In genomic region chr7:100087055-100087750, GRCh38 we compare ENCODE assay signal across 10 cellular contexts. TPM values are rescaled to one million over a fixed set of nuclear protein-coding genes. Genes with fewer than 3 reads are reported as not detected.
A peak's percentile ranks its signal among the peaks of the same experiment; 100 is the strongest.
DNase-seq lines count a peak whose midpoint lies in the region; ATAC-seq and TF ChIP-seq lines count a peak whose summit lies in the region.
"Had no signal": no experiment of that assay in that cellular context is flagged by ENCODE, and none has a peak within 500 bp of the region (broad histone marks: within the 10 kb centered on the region; RNA-seq: fewer than 3 reads in every experiment).

No MANE protein-coding gene starts in this region.

- H3K27ac Mint-ChIP-seq in activated CD8-positive, alpha-beta T cell treated with anti-CD3 and anti-CD28 coated beads for 36 hours: peak overlapping the region; percentile 6

- in situ Hi-C loops in transverse colon (cut with MboI; ENCODE audit: low pct_ligation_motif_present in 1 of 4, low pct_unique_long_range_greater_than_20kb in 1 of 4, low sequenced_read_pairs in 3 of 4): no loop called here

- no peaks in the 10 kb centered on the region for H3K9me2 ChIP-seq in hepatocyte (replicated peaks; ENCODE audit: insufficient read depth)

- POLR2A ChIA-PET in activated CD8-positive, alpha-beta T cell treated with anti-CD3 and anti-CD28 coated beads for 36 hours (lab: Charles Lee): interaction anchor here (0.9 to 1.5 kb wide), 3 partner anchors 8 to 31 kb away, joined by 4 to 14 read pairs (median 6); partner anchors contain the start of genes AP4M1 and MCM7

- TF ChIP-seq CTCF in activated CD8-positive, alpha-beta T cell treated with anti-CD3 and anti-CD28 coated beads for 36 hours (IDR thresholded peaks at IDR 0.05): no peak
- no peak for TF ChIP-seq CTCF in hepatocyte (IDR thresholded peaks at IDR 0.05; ENCODE audit: poor library complexity)
- no peak for TF ChIP-seq CTCF in transverse colon (IDR thresholded peaks at IDR 0.05)

- H3K27ac ChIP-seq in hepatocyte (peak overlapping the region; percentile 91), transverse colon (peak overlapping the region; percentile 89 to 93 (median 92))

- H3K27me3 Mint-ChIP-seq in activated T-cell treated with anti-CD3 and anti-CD28 coated beads, Interleukin-2, amount 50 U/mL, for 4 hours (ENCODE audit: low read depth): no peaks in the 10 kb centered on the region
- H3K27me3 Mint-ChIP-seq in activated CD8-positive, alpha-beta T cell treated with anti-CD3 and anti-CD28 coated beads for 36 hours: no peaks in the 10 kb centered on the region

- peak overlapping the region; percentile 30 for H3K4me2 ChIP-seq in hepatocyte

- DNase-seq in activated T-cell treated with anti-CD3 and anti-CD28 coated beads, Interleukin-2, amount 50 U/mL, for 4 hours: no peak
- no peak for DNase-seq in activated T-cell treated with anti-CD3 and anti-CD28 coated beads, Interleukin-2, amount 50 U/mL, for 1 hour
- no peak for DNase-seq in activated CD8-positive, alpha-beta T cell treated with anti-CD3 and anti-CD28 coated beads for 36 hours
- DNase-seq in hepatocyte (ENCODE audit: low spot score) (peak; percentile 68), transverse colon (no peak), GM19238 (ENCODE audit: insufficient read length, low spot score) (no peak), NCI-H1694 (lab: John Stamatoyannopoulos, UW) (no peak)
- DNase-seq: activated CD4-positive, alpha-beta T cell treated with anti-CD3 and anti-CD28 coated beads for 48 hours; NCI-H1092 had no signal

- ATAC-seq in activated T-cell treated with anti-CD3 and anti-CD28 coated beads, Interleukin-2, amount 50 U/mL, for 4 hours: no peak
- ATAC-seq in activated CD8-positive, alpha-beta T cell treated with anti-CD3 and anti-CD28 coated beads for 36 hours: no peak
- no peak for ATAC-seq in esophagus mucosa

- H3K9me3 Mint-ChIP-seq in activated T-cell treated with anti-CD3 and anti-CD28 coated beads, Interleukin-2, amount 50 U/mL, for 4 hours: no peaks in the 10 kb centered on the region
- H3K9me3 Mint-ChIP-seq in activated CD8-positive, alpha-beta T cell treated with anti-CD3 and anti-CD28 coated beads for 36 hours: no peaks in the 10 kb centered on the region

- 60% methylated on average over 10 of the region's 10 CpGs for WGBS in hepatocyte (ENCODE audit: low lambda C conversion rate, missing lambda C conversion rate)
- WGBS in transverse colon (ENCODE audit: low coverage in 1 of 2), 2 donors: 67 to 69% methylated on average over 8 to 10 of the region's 10 CpGs

- peaks cover 11% of the 10 kb centered on the region for H3K36me3 Mint-ChIP-seq in activated T-cell treated with anti-CD3 and anti-CD28 coated beads, Interleukin-2, amount 50 U/mL, for 4 hours (ENCODE audit: insufficient read depth)
- peaks cover 16% of the 10 kb centered on the region for H3K36me3 Mint-ChIP-seq in activated CD8-positive, alpha-beta T cell treated with anti-CD3 and anti-CD28 coated beads for 36 hours (ENCODE audit: low read depth)

- H3K9me3 ChIP-seq in hepatocyte (ENCODE audit: low read depth) (no peaks in the 10 kb centered on the region), transverse colon (no peaks in the 10 kb centered on the region)

- peaks cover 25% of the 10 kb centered on the region for H3K4me1 ChIP-seq in hepatocyte (ENCODE audit: insufficient read depth)
- H3K4me1 ChIP-seq in transverse colon: peaks cover 16 to 29% (median 26%) of the 10 kb centered on the region in 4 donors

- no peak overlapping the region for H3K4me3 ChIP-seq in hepatocyte
- no peak overlapping the region for H3K4me3 ChIP-seq in transverse colon

- H2AFZ ChIP-seq in hepatocyte: no peak overlapping the region

- TF ChIP-seq POLR2A in transverse colon (IDR thresholded peaks at IDR 0.05): no peak

- H3K36me3 ChIP-seq in hepatocyte (replicated peaks; ENCODE audit: insufficient read depth, low read depth): no peaks in the 10 kb centered on the region
- peaks cover 0 to 4% (median 0%) of the 10 kb centered on the region in 4 donors for H3K36me3 ChIP-seq in transverse colon

- H3K4me1 Mint-ChIP-seq in activated T-cell treated with anti-CD3 and anti-CD28 coated beads, Interleukin-2, amount 50 U/mL, for 4 hours (ENCODE audit: low read depth): peaks cover 27% of the 10 kb centered on the region
- peaks cover 27% of the 10 kb centered on the region for H3K4me1 Mint-ChIP-seq in activated CD8-positive, alpha-beta T cell treated with anti-CD3 and anti-CD28 coated beads for 36 hours (ENCODE audit: low read depth)

- CTCF ChIA-PET in activated CD8-positive, alpha-beta T cell treated with anti-CD3 and anti-CD28 coated beads for 36 hours (lab: Charles Lee): no interaction called here

- peak overlapping the region; percentile 15 for H3K4me3 Mint-ChIP-seq in activated T-cell treated with anti-CD3 and anti-CD28 coated beads, Interleukin-2, amount 50 U/mL, for 4 hours
- H3K4me3 Mint-ChIP-seq in activated CD8-positive, alpha-beta T cell treated with anti-CD3 and anti-CD28 coated beads for 36 hours: peak overlapping the region; percentile 17

- TF ChIP-seq EP300 in transverse colon (IDR thresholded peaks at IDR 0.05; ENCODE audit: low read depth): peak; percentile 79

- H3K27me3 ChIP-seq in hepatocyte (no peaks in the 10 kb centered on the region), transverse colon (no peaks in the 10 kb centered on the region)

- peaks cover 15% of the 10 kb centered on the region for H3K79me2 ChIP-seq in hepatocyte

- intact Hi-C loops in activated CD8-positive, alpha-beta T cell treated with anti-CD3 and anti-CD28 coated beads for 36 hours (cut with micrococcal nuclease): loop anchor here (10.0 kb wide), 1 partner anchor 172 kb away; the partner anchor contains the start of gene TRIM4
- intact Hi-C loops in transverse colon (cut with DNase I; ENCODE audit: low total_unique reads): loop anchor here (5.0 kb wide), 1 partner anchor 40 kb away; the partner anchor contains the start of gene MBLAC1

- no peaks in the 10 kb centered on the region for H4K20me1 ChIP-seq in hepatocyte (ENCODE audit: insufficient read depth, poor library complexity, severe bottlenecking)

RNA-seq across cellular contexts. Expression of gene COPS6, which starts 1.6 kb away (rescaled TPM):
- 100 to 1,000 TPM; 105 to 120 (median 112) TPM for total RNA-seq in activated T-cell treated with anti-CD3 and anti-CD28 coated beads, Interleukin-2, amount 50 U/mL, for 4 hours
- total RNA-seq in activated CD8-positive, alpha-beta T cell treated with anti-CD3 and anti-CD28 coated beads for 36 hours: 10 to 100 TPM; 81.3 to 86.3 TPM
- total RNA-seq in hepatocyte: 41.9 and 53.7 TPM in 2 replicates
- 161 and 163 TPM in 2 replicates for polyA plus RNA-seq in hepatocyte
- 10 to 100 TPM; 18.3 to 61.3 (median 44.5) TPM for total RNA-seq in transverse colon
- 95.0 TPM for total RNA-seq in esophagus mucosa

RNA-seq across cellular contexts. Expression of gene ZNF3, which starts 5.7 kb away (rescaled TPM):
- 10 to 100 TPM; 18.8 to 21.8 (median 21.6) TPM for total RNA-seq in activated T-cell treated with anti-CD3 and anti-CD28 coated beads, Interleukin-2, amount 50 U/mL, for 4 hours
- total RNA-seq in activated CD8-positive, alpha-beta T cell treated with anti-CD3 and anti-CD28 coated beads for 36 hours: 10 to 100 TPM; 16.4 to 18.9 TPM
- 30.1 and 35.6 TPM in 2 replicates for total RNA-seq in hepatocyte
- 20.7 and 28.3 TPM in 2 replicates for polyA plus RNA-seq in hepatocyte
- 10 to 100 TPM; 37.4 to 42.7 (median 41.0) TPM for total RNA-seq in transverse colon
- total RNA-seq in esophagus mucosa: 12.4 TPM

RNA-seq across cellular contexts. Expression of gene MCM7, which starts 14.0 kb away (rescaled TPM):
- 100 to 1,000 TPM; 471 to 592 (median 521) TPM for total RNA-seq in activated T-cell treated with anti-CD3 and anti-CD28 coated beads, Interleukin-2, amount 50 U/mL, for 4 hours
- total RNA-seq in activated CD8-positive, alpha-beta T cell treated with anti-CD3 and anti-CD28 coated beads for 36 hours: 100 to 1,000 TPM; 456 to 476 TPM
- total RNA-seq in hepatocyte (39.0 and 42.1 TPM in 2 replicates), transverse colon (10 to 100 TPM; 30.3 to 72.6 (median 38.7) TPM), esophagus mucosa (53.0 TPM)
- polyA plus RNA-seq in hepatocyte: 49.3 and 57.5 TPM in 2 replicates

RNA-seq across cellular contexts. Expression of gene AP4M1, which starts 14.2 kb away (rescaled TPM):
- 10 to 100 TPM; 13.4 to 16.0 (median 16.0) TPM for total RNA-seq in activated T-cell treated with anti-CD3 and anti-CD28 coated beads, Interleukin-2, amount 50 U/mL, for 4 hours
- total RNA-seq in activated CD8-positive, alpha-beta T cell treated with anti-CD3 and anti-CD28 coated beads for 36 hours: 10 to 100 TPM in 1 of 2 experiments, 1 to 10 TPM in 1; 9.8 to 10.9 TPM
- 13.0 and 22.8 TPM in 2 replicates for total RNA-seq in hepatocyte
- polyA plus RNA-seq in hepatocyte: 17.4 and 22.0 TPM in 2 replicates
- 10 to 100 TPM; 16.5 to 86.0 (median 54.9) TPM for total RNA-seq in transverse colon
- total RNA-seq in esophagus mucosa: 15.1 TPM

RNA-seq across cellular contexts. Expression of gene TAF6, which starts 32.0 kb away (rescaled TPM):
- 10 to 100 TPM; 67.3 to 74.2 (median 72.9) TPM for total RNA-seq in activated T-cell treated with anti-CD3 and anti-CD28 coated beads, Interleukin-2, amount 50 U/mL, for 4 hours
- total RNA-seq in activated CD8-positive, alpha-beta T cell treated with anti-CD3 and anti-CD28 coated beads for 36 hours: 10 to 100 TPM; 48.6 to 55.3 TPM
- 13.3 and 29.2 TPM in 2 replicates for total RNA-seq in hepatocyte
- polyA plus RNA-seq in hepatocyte: 44.2 and 44.3 TPM in 2 replicates
- total RNA-seq in transverse colon: 100 to 1,000 TPM in 1 of 4 donors, 10 to 100 TPM in 3; 18.0 to 581 (median 43.9) TPM
- 23.3 TPM for total RNA-seq in esophagus mucosa
